Comparison of ENCODE assay signal across 10 cellular contexts in genomic region chr14:81302613-81303012, GRCh38.
A peak's percentile ranks its signal among the peaks of the same experiment; 100 is the strongest.
DNase-seq lines count a peak whose midpoint lies in the region; ATAC-seq and TF ChIP-seq lines count a peak whose summit lies in the region.
"Had no signal": no experiment of that assay in that cellular context is flagged by ENCODE, and none has a peak within 500 bp of the region (broad histone marks: within the 10 kb centered on the region; RNA-seq: fewer than 3 reads in every experiment).

No MANE protein-coding gene starts in this region.

- intact Hi-C loops in body of pancreas (cut with DNase I) (no loop called here), vagina (cut with DNase I) (no loop called here)

- in situ Hi-C loops in GM13977 (cut with MboI; ENCODE audit: low pct_unique_long_range_greater_than_20kb, low sequenced_read_pairs, unreplicated experiment): no loop called here

- H3K27ac ChIP-seq in body of pancreas: peak overlapping the region; percentile 81 to 92 (median 82)
- no peak overlapping the region for H3K27ac ChIP-seq in trophoblast cell (ENCODE audit: low read depth, low read length)
- no peak overlapping the region for H3K27ac ChIP-seq in vagina

- no peak overlapping the region for H3K9ac ChIP-seq in trophoblast cell (ENCODE audit: low read length)

- no peak overlapping the region for H2BK120ac ChIP-seq in trophoblast cell (ENCODE audit: insufficient read depth, low read length, poor library complexity)

- H3K9me3 ChIP-seq in body of pancreas (no peaks in the 10 kb centered on the region), trophoblast cell (ENCODE audit: insufficient read depth, low read depth, low read length) (no peaks in the 10 kb centered on the region), vagina (no peaks in the 10 kb centered on the region)

- H3K4me3 ChIP-seq in body of pancreas: no peak overlapping the region
- H3K4me3 ChIP-seq in trophoblast cell (ENCODE audit: low read depth, low read length): no peak overlapping the region
- no peak overlapping the region for H3K4me3 ChIP-seq in vagina

- H2BK12ac ChIP-seq in trophoblast cell (ENCODE audit: low read length): no peak overlapping the region

- no peak overlapping the region for H4K12ac ChIP-seq in trophoblast cell (ENCODE audit: low read depth, low read length)

- no peak overlapping the region for H2AK5ac ChIP-seq in trophoblast cell (ENCODE audit: low read length)

- H4K8ac ChIP-seq in trophoblast cell (ENCODE audit: low read depth, low read length): no peak overlapping the region

- no peak overlapping the region for H2AFZ ChIP-seq in trophoblast cell (ENCODE audit: insufficient read depth, low read length, poor library complexity)

- no peak for ATAC-seq in body of pancreas
- ATAC-seq in HG03108 (IDR thresholded peaks at IDR 0.05; ENCODE audit: unreplicated experiment): no peak

- DNase-seq in DMS53 treated with DMSO at 0.1 percent for 48 hours (lab: John Stamatoyannopoulos, UW; ENCODE audit: unreplicated experiment): peak; percentile 32
- peak; percentile 8 for DNase-seq in NCI-H1105 (lab: John Stamatoyannopoulos, UW)
- DNase-seq in body of pancreas: no peak
- peak in 1 of 2 donors; percentile 40 for DNase-seq in trophoblast cell
- no peak for DNase-seq in Kasumi-1 (lab: John Stamatoyannopoulos, UW)
- DNase-seq in GM13977 (ENCODE audit: low spot score): no peak
- no peak for DNase-seq in vagina (ENCODE audit: extremely low spot score in 2 of 2)
- DNase-seq: caudate nucleus, naive B cell had no signal

- H3K23ac ChIP-seq in trophoblast cell (ENCODE audit: low read length): no peak overlapping the region

- H3K4ac ChIP-seq in trophoblast cell (ENCODE audit: low read depth, low read length): peak overlapping the region; percentile 31

- H3K18ac ChIP-seq in trophoblast cell (ENCODE audit: low read length): no peak overlapping the region

- peaks cover 17% of the 10 kb centered on the region for H3K4me1 ChIP-seq in body of pancreas
- peaks cover 4 to 9% of the 10 kb centered on the region in 2 experiments for H3K4me1 ChIP-seq in trophoblast cell (ENCODE audit: control insufficient read depth in 1 of 2, insufficient read depth in 2 of 2, low read length in 2 of 2)
- H3K4me1 ChIP-seq in vagina: no peaks in the 10 kb centered on the region

- no peaks in the 10 kb centered on the region for H3K79me2 ChIP-seq in trophoblast cell (ENCODE audit: control insufficient read depth, insufficient read depth, low read length, poor library complexity)

- H3K79me1 ChIP-seq in trophoblast cell (ENCODE audit: low read length): no peaks in the 10 kb centered on the region

- H4K91ac ChIP-seq in trophoblast cell (ENCODE audit: low read depth, low read length): no peak overlapping the region

- peak in 1 of 7 experiments; percentile 7 for TF ChIP-seq CTCF in body of pancreas (IDR thresholded peaks at IDR 0.05)
- no peak for TF ChIP-seq CTCF in GM13977 (IDR thresholded peaks at IDR 0.05; ENCODE audit: extremely low read depth, insufficient read depth, missing control alignments)
- no peak for TF ChIP-seq CTCF in vagina (IDR thresholded peaks at IDR 0.05)

- H3K36me3 ChIP-seq in body of pancreas (replicated peaks in 1 of 2; ENCODE audit: insufficient read depth in 1 of 2, low read depth in 2 of 2): no peaks in the 10 kb centered on the region
- H3K36me3 ChIP-seq in trophoblast cell (ENCODE audit: control insufficient read depth in 1 of 2, insufficient read depth in 2 of 2, low read length in 2 of 2): no peaks in the 10 kb centered on the region
- H3K36me3 ChIP-seq in vagina: no peaks in the 10 kb centered on the region

- no peak overlapping the region for H3K14ac ChIP-seq in trophoblast cell (ENCODE audit: low read length)

- H3K27me3 ChIP-seq in body of pancreas (no peaks in the 10 kb centered on the region), trophoblast cell (ENCODE audit: insufficient read depth, low read length) (no peaks in the 10 kb centered on the region), vagina (no peaks in the 10 kb centered on the region)

- no peak overlapping the region for H3K4me2 ChIP-seq in trophoblast cell (ENCODE audit: low read length)

- no peak overlapping the region for H2BK5ac ChIP-seq in trophoblast cell (ENCODE audit: low read depth, low read length, poor library complexity)

- WGBS in body of pancreas, 2 donors: 86 to 95% methylated on average over 3 of the region's 3 CpGs
- no CpG with 5 or more reads among the region's 3 CpGs for WGBS in trophoblast cell (ENCODE audit: extremely low coverage, insufficient coverage, insufficient read length)

- TF ChIP-seq POLR2A in body of pancreas (IDR thresholded peaks at IDR 0.05): no peak
- no peak for TF ChIP-seq POLR2A in vagina (IDR thresholded peaks at IDR 0.05)

Comparison
In these comparisons a context has a peak if more than half of its experiments do, and no peak if none do; other contexts are left out.
1. DNase-seq: peak in DMS53 treated with DMSO at 0.1 percent for 48 hours (single experiment) and NCI-H1105 (single experiment); none in body of pancreas (0 of 4), Kasumi-1 (0 of 2), GM13977 (single experiment) and vagina (0 of 2).
2. H3K27ac ChIP-seq: peak in body of pancreas (4 of 4); none in trophoblast cell (single experiment) and vagina (single experiment).